In genomic region chr22:45804986-45805325, GRCh38 we compare ENCODE assay signal across 11 cellular contexts.
DNase-seq lines count a peak whose midpoint lies in the region; ATAC-seq and TF ChIP-seq lines count a peak whose summit lies in the region.
"Had no signal": no experiment of that assay in that cellular context is flagged by ENCODE, and none has a peak within 500 bp of the region (broad histone marks: within the 10 kb centered on the region; RNA-seq: fewer than 3 reads in every experiment).

No MANE protein-coding gene starts in this region.

- ATAC-seq in stimulated activated naive CD8-positive, alpha-beta T cell treated with anti-CD3 and anti-CD28 coated beads, Interleukin-15, amount 100 ng/mL, for 72 hours: no peak
- no peak for ATAC-seq in heart right ventricle

- H3K27ac ChIP-seq in trophoblast cell (ENCODE audit: low read depth, low read length) (no peak overlapping the region), heart right ventricle (no peak overlapping the region)
- H3K27ac ChIP-seq: left ventricle myocardium inferior had no signal

- H3K79me2 ChIP-seq in trophoblast cell (ENCODE audit: control insufficient read depth, insufficient read depth, low read length, poor library complexity): no peaks in the 10 kb centered on the region

- CTCF ChIA-PET in activated CD4-positive, alpha-beta T cell treated with anti-CD3 and anti-CD28 coated beads, Interleukin-2, amount 10 ng/mL, durations not matched to agents 7 days and 5 days (lab: Charles Lee): no interaction called here

- POLR2A ChIA-PET in activated CD4-positive, alpha-beta T cell treated with anti-CD3 and anti-CD28 coated beads, Interleukin-2, amount 10 ng/mL, durations not matched to agents 7 days and 5 days (lab: Charles Lee): no interaction called here

- no peak overlapping the region for H3K23ac ChIP-seq in trophoblast cell (ENCODE audit: low read length)

- no peak overlapping the region for H3K9ac ChIP-seq in trophoblast cell (ENCODE audit: low read length)

- no peak overlapping the region for H4K12ac ChIP-seq in trophoblast cell (ENCODE audit: low read depth, low read length)

- no peak overlapping the region for H3K4ac ChIP-seq in trophoblast cell (ENCODE audit: low read depth, low read length)

- H2BK120ac ChIP-seq in trophoblast cell (ENCODE audit: insufficient read depth, low read length, poor library complexity): no peak overlapping the region

- H3K27me3 ChIP-seq in trophoblast cell (ENCODE audit: insufficient read depth, low read length) (no peaks in the 10 kb centered on the region), heart right ventricle (no peaks in the 10 kb centered on the region)

- peaks cover 8 to 12% of the 10 kb centered on the region in 2 experiments for H3K4me1 ChIP-seq in trophoblast cell (ENCODE audit: control insufficient read depth in 1 of 2, insufficient read depth in 2 of 2, low read length in 2 of 2)
- H3K4me1 ChIP-seq in heart right ventricle: peaks cover 0 to 14% (median 0%) of the 10 kb centered on the region in 9 donors

- no peak overlapping the region for H4K8ac ChIP-seq in trophoblast cell (ENCODE audit: low read depth, low read length)

- no peak overlapping the region for H2AFZ ChIP-seq in trophoblast cell (ENCODE audit: insufficient read depth, low read length, poor library complexity)

- H3K79me1 ChIP-seq in trophoblast cell (ENCODE audit: low read length): no peaks in the 10 kb centered on the region

- no peaks in the 10 kb centered on the region for H3K9me3 Mint-ChIP-seq in chondrocyte (ENCODE audit: low read depth)
- no peaks in the 10 kb centered on the region for H3K9me3 Mint-ChIP-seq in stimulated activated naive CD8-positive, alpha-beta T cell treated with anti-CD3 and anti-CD28 coated beads, Interleukin-15, amount 100 ng/mL, for 72 hours
- H3K9me3 Mint-ChIP-seq in activated CD4-positive, alpha-beta T cell treated with anti-CD3 and anti-CD28 coated beads, Interleukin-2, amount 10 ng/mL, durations not matched to agents 7 days and 5 days: no peaks in the 10 kb centered on the region

- H3K27me3 Mint-ChIP-seq in chondrocyte (ENCODE audit: low read depth): no peaks in the 10 kb centered on the region
- H3K27me3 Mint-ChIP-seq in stimulated activated naive CD8-positive, alpha-beta T cell treated with anti-CD3 and anti-CD28 coated beads, Interleukin-15, amount 100 ng/mL, for 72 hours: no peaks in the 10 kb centered on the region
- H3K27me3 Mint-ChIP-seq in activated CD4-positive, alpha-beta T cell treated with anti-CD3 and anti-CD28 coated beads, Interleukin-2, amount 10 ng/mL, durations not matched to agents 7 days and 5 days: no peaks in the 10 kb centered on the region

- TF ChIP-seq CTCF in chondrocyte (IDR thresholded peaks at IDR 0.05) (no peak), heart right ventricle (IDR thresholded peaks at IDR 0.05) (no peak)

- no peak overlapping the region for H3K18ac ChIP-seq in trophoblast cell (ENCODE audit: low read length)

- H2AK5ac ChIP-seq in trophoblast cell (ENCODE audit: low read length): no peak overlapping the region

- DNase-seq in GM04503 (ENCODE audit: low read depth): peak; percentile 97
- DNase-seq in NCI-H226: peak; percentile 81
- DNase-seq in chondrocyte (ENCODE audit: low spot score): no peak
- peak; percentile 69 to 71 for DNase-seq in trophoblast cell
- DNase-seq in NCI-H526 treated with DMSO at 0.1 percent for 48 hours (lab: John Stamatoyannopoulos, UW): no peak
- DNase-seq in stimulated activated naive CD8-positive, alpha-beta T cell treated with anti-CD3 and anti-CD28 coated beads, Interleukin-15, amount 100 ng/mL, for 72 hours: no peak
- no peak for DNase-seq in activated CD4-positive, alpha-beta T cell treated with anti-CD3 and anti-CD28 coated beads, Interleukin-2, amount 10 ng/mL, durations not matched to agents 7 days and 5 days
- no peak for DNase-seq in heart right ventricle
- DNase-seq: left ventricle myocardium inferior, NCI-H187, T-helper 1 cell had no signal

- H3K4me1 Mint-ChIP-seq in chondrocyte (ENCODE audit: low read depth): peaks cover 11% of the 10 kb centered on the region
- no peaks in the 10 kb centered on the region for H3K4me1 Mint-ChIP-seq in stimulated activated naive CD8-positive, alpha-beta T cell treated with anti-CD3 and anti-CD28 coated beads, Interleukin-15, amount 100 ng/mL, for 72 hours
- H3K4me1 Mint-ChIP-seq in activated CD4-positive, alpha-beta T cell treated with anti-CD3 and anti-CD28 coated beads, Interleukin-2, amount 10 ng/mL, durations not matched to agents 7 days and 5 days: peaks cover 2% of the 10 kb centered on the region

- intact Hi-C loops in heart right ventricle (cut with DNase I): no loop called here

- no peak overlapping the region for H3K4me3 ChIP-seq in trophoblast cell (ENCODE audit: low read depth, low read length)
- no peak overlapping the region for H3K4me3 ChIP-seq in heart right ventricle
- H3K4me3 ChIP-seq: left ventricle myocardium inferior had no signal

- peaks cover 0 to 8% of the 10 kb centered on the region in 2 experiments for H3K36me3 ChIP-seq in trophoblast cell (ENCODE audit: control insufficient read depth in 1 of 2, insufficient read depth in 2 of 2, low read length in 2 of 2)
- peaks cover 0 to 32% (median 7%) of the 10 kb centered on the region in 9 donors for H3K36me3 ChIP-seq in heart right ventricle

- H3K14ac ChIP-seq in trophoblast cell (ENCODE audit: low read length): no peak overlapping the region

- WGBS in trophoblast cell (ENCODE audit: extremely low coverage, insufficient coverage, insufficient read length): no CpG with 5 or more reads among the region's 3 CpGs
- 87 to 94% methylated on average over 3 of the region's 3 CpGs for WGBS in heart right ventricle, 2 donors

- H3K4me2 ChIP-seq in trophoblast cell (ENCODE audit: low read length): no peak overlapping the region

- H3K4me3 Mint-ChIP-seq in chondrocyte (ENCODE audit: unreplicated experiment): no peak overlapping the region
- H3K4me3 Mint-ChIP-seq in stimulated activated naive CD8-positive, alpha-beta T cell treated with anti-CD3 and anti-CD28 coated beads, Interleukin-15, amount 100 ng/mL, for 72 hours: no peak overlapping the region
- no peak overlapping the region for H3K4me3 Mint-ChIP-seq in activated CD4-positive, alpha-beta T cell treated with anti-CD3 and anti-CD28 coated beads, Interleukin-2, amount 10 ng/mL, durations not matched to agents 7 days and 5 days

- H3K9me3 ChIP-seq in trophoblast cell (ENCODE audit: insufficient read depth, low read depth, low read length) (no peaks in the 10 kb centered on the region), heart right ventricle (no peaks in the 10 kb centered on the region)
- H3K9me3 ChIP-seq: left ventricle myocardium inferior had no signal

- no peak overlapping the region for H4K91ac ChIP-seq in trophoblast cell (ENCODE audit: low read depth, low read length)

- peaks cover 16% of the 10 kb centered on the region for H3K36me3 Mint-ChIP-seq in chondrocyte (ENCODE audit: low read depth)
- peaks cover 6% of the 10 kb centered on the region for H3K36me3 Mint-ChIP-seq in activated CD4-positive, alpha-beta T cell treated with anti-CD3 and anti-CD28 coated beads, Interleukin-2, amount 10 ng/mL, durations not matched to agents 7 days and 5 days (ENCODE audit: low read depth)

- H2BK12ac ChIP-seq in trophoblast cell (ENCODE audit: low read length): no peak overlapping the region

- H3K27ac Mint-ChIP-seq in chondrocyte (ENCODE audit: unreplicated experiment): peak overlapping the region; percentile 1
- no peak overlapping the region for H3K27ac Mint-ChIP-seq in stimulated activated naive CD8-positive, alpha-beta T cell treated with anti-CD3 and anti-CD28 coated beads, Interleukin-15, amount 100 ng/mL, for 72 hours
- H3K27ac Mint-ChIP-seq in activated CD4-positive, alpha-beta T cell treated with anti-CD3 and anti-CD28 coated beads, Interleukin-2, amount 10 ng/mL, durations not matched to agents 7 days and 5 days: no peak overlapping the region

- no peak overlapping the region for H2BK5ac ChIP-seq in trophoblast cell (ENCODE audit: low read depth, low read length, poor library complexity)

Comparison
In these comparisons a context has a peak if more than half of its experiments do, and no peak if none do; other contexts are left out.
1. DNase-seq: peak in GM04503 (single experiment), NCI-H226 (single experiment) and trophoblast cell (2 of 2); none in chondrocyte (single experiment), NCI-H526 treated with DMSO at 0.1 percent for 48 hours (single experiment), stimulated activated naive CD8-positive, alpha-beta T cell treated with anti-CD3 and anti-CD28 coated beads, Interleukin-15, amount 100 ng/mL, for 72 hours (0 of 2), activated CD4-positive, alpha-beta T cell treated with anti-CD3 and anti-CD28 coated beads, Interleukin-2, amount 10 ng/mL, durations not matched to agents 7 days and 5 days (single experiment) and heart right ventricle (0 of 2).